6 cellular contexts compared by ENCODE assay signal in genomic region chr14:92045909-92046308, GRCh38. TPM values are rescaled to one million over a fixed set of nuclear protein-coding genes. Genes with fewer than 3 reads are reported as not detected.
DNase-seq lines count a peak whose midpoint lies in the region; ATAC-seq, FAIRE-seq and TF ChIP-seq lines count a peak whose summit lies in the region.
"Not testable (repeated sequence)": the region's sequence is repeated elsewhere in the genome, so short reads cannot be mapped to it uniquely, and the experiment has no call there.

No MANE protein-coding gene starts in this region.

- not testable (repeated sequence) for H2AFZ ChIP-seq in DND-41 (ENCODE audit: low read depth, low read length); GM12878 (ENCODE audit: control insufficient read depth, low read depth, low read length)

- not testable (repeated sequence) for FAIRE-seq in GM12878 (lab: Jason Lieb, UNC)

- not testable (repeated sequence) for TF ChIP-seq EP300 in GM12878 (IDR thresholded peaks at IDR 0.05; ENCODE audit: borderline replicate concordance in 1 of 2, control insufficient read depth in 1 of 2, low read depth in 2 of 2, low read length in 2 of 2)

- SMC1A ChIA-PET in GM12878 (lab: Charles Lee; ENCODE audit: uncharacterized antibody, unreplicated experiment): not testable (repeated sequence)

- not testable (repeated sequence) for H3K9ac ChIP-seq in DND-41 (ENCODE audit: low read depth, low read length); GM12878 (ENCODE audit: control insufficient read depth, insufficient read depth, low read length)

- H4K20me1 ChIP-seq in DND-41 (ENCODE audit: insufficient read depth, low read length); GM12878 (ENCODE audit: control insufficient read depth, insufficient read depth): not testable (repeated sequence)

- not testable (repeated sequence) for H3K4me2 ChIP-seq in DND-41 (ENCODE audit: insufficient read depth, low read length); GM12878 (ENCODE audit: control insufficient read depth, insufficient read depth)

- POLR2A ChIA-PET in HEK293 (lab: Yijun Ruan, JAX); GM12878 (lab: Charles Lee): not testable (repeated sequence)

- 94% methylated on average over 7 of the region's 7 CpGs for WGBS in GM12878 (ENCODE audit: insufficient coverage, insufficient replicate concordance, low lambda C conversion rate, missing lambda C conversion rate)

- not testable (repeated sequence) for H3K36me3 ChIP-seq in DND-41 (ENCODE audit: insufficient read depth, low read length); HEK293 (ENCODE audit: control insufficient read depth in 2 of 2, insufficient read depth in 1 of 2, low read length in 2 of 2); GM12878 (ENCODE audit: control insufficient read depth in 2 of 2, insufficient read depth in 2 of 2, low read length in 1 of 2)

- DNase-seq in Caki2 (ENCODE audit: low read depth) (peak; percentile 6), DND-41 (peak; percentile 19), OCI-M1 (lab: John Stamatoyannopoulos, UW) (peak; percentile 20)
- DNase-seq in GM12878 (ENCODE audit: low read depth, low spot score): not testable (repeated sequence)
- peak; percentile 10 for DNase-seq in stimulated activated CD8-positive, alpha-beta memory T cell treated with anti-CD3 and anti-CD28 coated beads, Interleukin-4, amount 100 ng/mL, for 48 hours

- RAD21 ChIA-PET in GM12878 (lab: Charles Lee; ENCODE audit: unreplicated experiment): not testable (repeated sequence)

- ATAC-seq in DND-41 (ENCODE audit: insufficient read depth, low read depth); GM12878: not testable (repeated sequence)

- H3K4me1 ChIP-seq in DND-41 (ENCODE audit: insufficient read depth, low read length); HEK293 (ENCODE audit: control insufficient read depth, insufficient read depth, low read length); GM12878 (ENCODE audit: control insufficient read depth, insufficient read depth, low read length): not testable (repeated sequence)

- BruUV-seq in GM12878 (replicated peaks; lab: Mats Ljungman, UMichigan): not testable (repeated sequence)

- TF ChIP-seq RAD21 in GM12878 (IDR thresholded peaks at IDR 0.05; ENCODE audit: insufficient read depth, low read depth, low read length): not testable (repeated sequence)

- in situ Hi-C loops in Caki2 (cut with HindIII; ENCODE audit: low pct_unique_long_range_greater_than_20kb, low sequenced_read_pairs); GM12878 (cut with MboI): not testable (repeated sequence)

- CTCF ChIA-PET in HEK293 (lab: Yijun Ruan, JAX): not testable (repeated sequence)
- CTCF ChIA-PET in GM12878 (lab: Yijun Ruan, JAX): interaction anchor here (0.7 to 0.8 kb wide), 2 partner anchors 16 to 63 kb away, joined by 3 read pairs; no protein-coding TSS in a partner anchor

- not testable (repeated sequence) for TF ChIP-seq POLR2A in GM12878 (IDR thresholded peaks at IDR 0.05; ENCODE audit: low read depth, low read length)

- intact Hi-C loops in GM12878 (cut with micrococcal nuclease; ENCODE audit: unreplicated experiment): not testable (repeated sequence)

- H3K79me2 ChIP-seq in DND-41 (ENCODE audit: insufficient read depth, low read length); GM12878 (ENCODE audit: control insufficient read depth, insufficient read depth, low read length): not testable (repeated sequence)

- not testable (repeated sequence) for H3K9me3 ChIP-seq in DND-41 (ENCODE audit: insufficient read depth, low read length, severe bottlenecking); HEK293 (ENCODE audit: control insufficient read depth, insufficient read depth, low read depth, low read length); GM12878 (replicated peaks; ENCODE audit: control insufficient read depth, insufficient read depth, low read length)

- H3K27ac ChIP-seq in DND-41 (ENCODE audit: low read length); HEK293 (ENCODE audit: extremely low read depth, low read depth, low read length); GM12878 (ENCODE audit: control insufficient read depth, insufficient read depth): not testable (repeated sequence)

- not testable (repeated sequence) for H3K4me3 ChIP-seq in DND-41 (ENCODE audit: low read depth in 1 of 2, low read length in 2 of 2); HEK293 (ENCODE audit: low read depth, low read length); GM12878

- H3K27me3 ChIP-seq in DND-41 (ENCODE audit: insufficient read depth, low read length, poor library complexity); GM12878 (replicated peaks in 1 of 2; ENCODE audit: control insufficient read depth in 2 of 2, insufficient read depth in 2 of 2, low read length in 1 of 2): not testable (repeated sequence)

- TF ChIP-seq CTCF in DND-41 (IDR thresholded peaks at IDR 0.05; ENCODE audit: borderline replicate concordance, extremely low read depth, low read length, poor library complexity, severe bottlenecking); HEK293 (tag by site-specific recombination; IDR thresholded peaks at IDR 0.05); GM12878 (IDR thresholded peaks at IDR 0.05 in 2 of 3, conservative IDR thresholded peaks at IDR 0.05 in 1 of 3; ENCODE audit: control insufficient read depth in 2 of 3, extremely low read depth in 1 of 3, insufficient read depth in 1 of 3, low read depth in 3 of 3, low read length in 3 of 3): not testable (repeated sequence)

TF ChIP-seq in HEK293, 187 proteins besides CTCF, POLR2A, EP300 and RAD21:
- peak; percentile 98 for TF ChIP-seq ZNF600 (tag by site-specific recombination; IDR thresholded peaks at IDR 0.05)

TF ChIP-seq in GM12878, 131 proteins besides CTCF, POLR2A, EP300 and RAD21:
- peak; percentile 67; the same call in 1 of the 2 replicates for TF ChIP-seq CBX5 (IDR thresholded peaks at IDR 0.05; ENCODE audit: low read depth)

RNA-seq across cellular contexts. Expression of gene TRIP11, which starts 6.0 kb away (rescaled TPM):
- 3.6 and 7.5 TPM in 2 replicates for total RNA-seq in Caki2 (2014; rRNA removed; shearing (Covaris generic); ENCODE audit: low replicate concordance)
- total RNA-seq in GM12878 (2013; cell fraction: nucleolus; rRNA removed): 66.2 and 80.1 TPM in 2 replicates
- total RNA-seq in GM12878 (2014; rRNA removed) (12.8 and 17.2 TPM in 2 replicates), GM12878 (2014; rRNA removed; fragmentation: Illumina TruSeq; extraction: Trizol) (21.8 and 22.3 TPM in 2 replicates), GM12878 (2021) (30.5 and 33.7 TPM in 2 replicates)
- 3.8 TPM for polyA plus RNA-seq in GM12878 (2011; ENCODE audit: low read depth)
- polyA plus RNA-seq in GM12878 (2011; rRNA removed) (17.5 and 23.4 TPM in 2 replicates), GM12878 (2014; fragmentation: Illumina TruSeq; extraction: Trizol) (14.8 and 18.8 TPM in 2 replicates), GM12878 (2014; fragmentation: Nextera tagmentation; extraction: Ambion mirVana) (10 to 100 TPM in 1 of 2 experiments, 1 to 10 TPM in 1; 7.1 to 32.0 TPM), GM12878 (2014; rRNA removed) (5.2 and 5.3 TPM in 2 replicates), GM12878 (2016; fragmentation: Nextera tagmentation; extraction: Ambion mirVana) (10 to 100 TPM; 43.1 to 46.1 TPM)
- polyA plus RNA-seq in GM12878 (2011; cell fraction: cytosol; rRNA removed): 6.3 and 7.0 TPM in 2 replicates
- 10.2 and 16.4 TPM in 2 replicates for polyA plus RNA-seq in GM12878 (2011; cell fraction: nucleus; rRNA removed)
- 9.4 and 10.4 TPM in 2 replicates for polyA plus RNA-seq in GM12878 (2012)
- 63.1 and 64.3 TPM in 2 replicates for polyA minus RNA-seq in GM12878 (2011; rRNA and poly(A)+ RNA removed)
- 11.3 and 19.6 TPM in 2 replicates for polyA minus RNA-seq in GM12878 (2011; cell fraction: cytosol; rRNA and poly(A)+ RNA removed)
- 29.5 and 41.3 TPM in 2 replicates for polyA minus RNA-seq in GM12878 (2011; cell fraction: nucleus; rRNA and poly(A)+ RNA removed)
